Comparison of ENCODE assay signal across 1 cellular context in the genomic region with DNA sequence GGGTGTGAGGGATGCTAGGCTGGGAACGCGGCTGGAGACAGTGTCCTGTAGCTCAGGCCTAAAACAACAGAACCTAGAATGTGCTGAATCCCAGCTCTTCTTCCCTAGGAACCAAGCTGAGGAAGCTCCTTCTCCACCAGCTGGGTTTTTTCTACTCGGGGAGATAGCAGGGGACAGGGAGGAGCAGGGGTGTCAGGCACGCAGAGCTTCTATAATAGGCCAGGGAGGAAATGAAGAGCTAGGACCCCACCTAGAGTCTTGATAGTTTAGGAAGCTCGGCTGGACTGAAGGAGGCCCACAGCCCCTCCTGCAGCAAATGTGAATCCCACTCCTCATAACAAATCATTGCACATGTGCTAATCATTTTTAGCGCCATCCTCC.
TF ChIP-seq lines count a peak whose summit lies in the region.

No MANE protein-coding gene starts in this region.

TF ChIP-seq in GM23338, 12 proteins besides CTCF, POLR2A, EP300 and RAD21:
- no peak for TF ChIP-seq REST (IDR thresholded peaks at IDR 0.05; ENCODE audit: unreplicated experiment)
- TF ChIP-seq NANOG (IDR thresholded peaks at IDR 0.05; ENCODE audit: borderline replicate concordance), result no peak
- TF ChIP-seq POLR2AphosphoS5 (IDR thresholded peaks at IDR 0.05; ENCODE audit: low read depth), result no peak
- TF ChIP-seq ZNF331 (CRISPR knock-in tag; IDR thresholded peaks at IDR 0.05; ENCODE audit: low read depth), result no peak
- no peak for TF ChIP-seq ZNF114 (CRISPR knock-in tag; IDR thresholded peaks at IDR 0.05)
- no peak for TF ChIP-seq CREB1 (CRISPR knock-in tag; IDR thresholded peaks at IDR 0.05; ENCODE audit: low read depth)
- TF ChIP-seq EZH2phosphoT487 (IDR thresholded peaks at IDR 0.05; ENCODE audit: unreplicated experiment), result no peak
- TF ChIP-seq, protein P1, sequence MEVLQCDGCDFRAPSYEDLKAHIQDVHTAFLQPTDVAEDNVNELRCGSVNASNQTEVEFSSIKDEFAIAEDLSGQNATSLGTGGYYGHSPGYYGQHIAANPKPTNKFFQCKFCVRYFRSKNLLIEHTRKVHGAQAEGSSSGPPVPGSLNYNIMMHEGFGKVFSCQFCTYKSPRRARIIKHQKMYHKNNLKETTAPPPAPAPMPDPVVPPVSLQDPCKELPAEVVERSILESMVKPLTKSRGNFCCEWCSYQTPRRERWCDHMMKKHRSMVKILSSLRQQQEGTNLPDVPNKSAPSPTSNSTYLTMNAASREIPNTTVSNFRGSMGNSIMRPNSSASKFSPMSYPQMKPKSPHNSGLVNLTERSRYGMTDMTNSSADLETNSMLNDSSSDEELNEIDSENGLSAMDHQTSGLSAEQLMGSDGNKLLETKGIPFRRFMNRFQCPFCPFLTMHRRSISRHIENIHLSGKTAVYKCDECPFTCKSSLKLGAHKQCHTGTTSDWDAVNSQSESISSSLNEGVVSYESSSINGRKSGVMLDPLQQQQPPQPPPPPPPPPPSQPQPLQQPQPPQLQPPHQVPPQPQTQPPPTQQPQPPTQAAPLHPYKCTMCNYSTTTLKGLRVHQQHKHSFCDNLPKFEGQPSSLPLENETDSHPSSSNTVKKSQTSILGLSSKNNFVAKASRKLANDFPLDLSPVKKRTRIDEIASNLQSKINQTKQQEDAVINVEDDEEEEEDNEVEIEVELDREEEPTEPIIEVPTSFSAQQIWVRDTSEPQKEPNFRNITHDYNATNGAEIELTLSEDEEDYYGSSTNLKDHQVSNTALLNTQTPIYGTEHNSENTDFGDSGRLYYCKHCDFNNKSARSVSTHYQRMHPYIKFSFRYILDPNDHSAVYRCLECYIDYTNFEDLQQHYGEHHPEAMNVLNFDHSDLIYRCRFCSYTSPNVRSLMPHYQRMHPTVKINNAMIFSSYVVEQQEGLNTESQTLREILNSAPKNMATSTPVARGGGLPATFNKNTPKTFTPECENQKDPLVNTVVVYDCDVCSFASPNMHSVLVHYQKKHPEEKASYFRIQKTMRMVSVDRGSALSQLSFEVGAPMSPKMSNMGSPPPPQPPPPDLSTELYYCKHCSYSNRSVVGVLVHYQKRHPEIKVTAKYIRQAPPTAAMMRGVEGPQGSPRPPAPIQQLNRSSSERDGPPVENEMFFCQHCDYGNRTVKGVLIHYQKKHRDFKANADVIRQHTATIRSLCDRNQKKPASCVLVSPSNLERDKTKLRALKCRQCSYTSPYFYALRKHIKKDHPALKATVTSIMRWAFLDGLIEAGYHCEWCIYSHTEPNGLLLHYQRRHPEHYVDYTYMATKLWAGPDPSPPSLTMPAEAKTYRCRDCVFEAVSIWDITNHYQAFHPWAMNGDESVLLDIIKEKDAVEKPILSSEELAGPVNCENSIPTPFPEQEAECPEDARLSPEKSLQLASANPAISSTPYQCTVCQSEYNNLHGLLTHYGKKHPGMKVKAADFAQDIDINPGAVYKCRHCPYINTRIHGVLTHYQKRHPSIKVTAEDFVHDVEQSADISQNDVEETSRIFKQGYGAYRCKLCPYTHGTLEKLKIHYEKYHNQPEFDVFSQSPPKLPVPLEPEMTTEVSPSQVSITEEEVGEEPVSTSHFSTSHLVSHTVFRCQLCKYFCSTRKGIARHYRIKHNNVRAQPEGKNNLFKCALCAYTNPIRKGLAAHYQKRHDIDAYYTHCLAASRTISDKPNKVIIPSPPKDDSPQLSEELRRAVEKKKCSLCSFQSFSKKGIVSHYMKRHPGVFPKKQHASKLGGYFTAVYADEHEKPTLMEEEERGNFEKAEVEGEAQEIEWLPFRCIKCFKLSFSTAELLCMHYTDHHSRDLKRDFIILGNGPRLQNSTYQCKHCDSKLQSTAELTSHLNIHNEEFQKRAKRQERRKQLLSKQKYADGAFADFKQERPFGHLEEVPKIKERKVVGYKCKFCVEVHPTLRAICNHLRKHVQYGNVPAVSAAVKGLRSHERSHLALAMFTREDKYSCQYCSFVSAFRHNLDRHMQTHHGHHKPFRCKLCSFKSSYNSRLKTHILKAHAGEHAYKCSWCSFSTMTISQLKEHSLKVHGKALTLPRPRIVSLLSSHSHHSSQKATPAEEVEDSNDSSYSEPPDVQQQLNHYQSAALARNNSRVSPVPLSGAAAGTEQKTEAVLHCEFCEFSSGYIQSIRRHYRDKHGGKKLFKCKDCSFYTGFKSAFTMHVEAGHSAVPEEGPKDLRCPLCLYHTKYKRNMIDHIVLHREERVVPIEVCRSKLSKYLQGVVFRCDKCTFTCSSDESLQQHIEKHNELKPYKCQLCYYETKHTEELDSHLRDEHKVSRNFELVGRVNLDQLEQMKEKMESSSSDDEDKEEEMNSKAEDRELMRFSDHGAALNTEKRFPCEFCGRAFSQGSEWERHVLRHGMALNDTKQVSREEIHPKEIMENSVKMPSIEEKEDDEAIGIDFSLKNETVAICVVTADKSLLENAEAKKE (CRISPR knock-in tag; IDR thresholded peaks at IDR 0.05), result no peak
- no peak for TF ChIP-seq ETS1 (IDR thresholded peaks at IDR 0.05)
- TF ChIP-seq STAT1 (IDR thresholded peaks at IDR 0.05; ENCODE audit: unreplicated experiment), result no peak
- TF ChIP-seq JUNB (IDR thresholded peaks at IDR 0.05; ENCODE audit: unreplicated experiment), result no peak
- TF ChIP-seq EZH2 (IDR thresholded peaks at IDR 0.05; ENCODE audit: low read depth, unreplicated experiment), result no peak
TF ChIP-seq in GM23338: peak in this region for 0.
